ENCODE assay signal across 19 cellular contexts in the genomic region with DNA sequence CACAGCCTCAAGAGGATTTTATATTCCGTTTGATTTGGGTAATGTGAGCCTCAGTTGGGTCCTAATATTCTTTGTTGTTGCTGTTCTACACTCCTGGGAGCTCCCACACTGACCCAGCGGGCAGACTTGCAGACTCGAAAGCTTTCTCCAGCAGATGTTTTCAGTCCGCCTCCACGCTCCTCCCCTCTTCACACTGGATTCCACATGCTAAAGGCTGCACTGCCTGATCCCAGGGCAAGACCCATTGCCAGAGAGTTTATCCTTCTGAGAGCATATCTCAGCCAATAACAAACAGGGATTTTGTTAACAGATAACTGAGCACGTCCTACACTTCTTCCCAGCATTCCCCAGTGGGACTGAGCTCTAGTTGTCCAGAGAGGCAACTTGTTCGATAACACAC. TPM values are rescaled to one million over a fixed set of nuclear protein-coding genes. Genes with fewer than 3 reads are reported as not detected.
DNase-seq lines count a peak whose midpoint lies in the region; ATAC-seq and TF ChIP-seq lines count a peak whose summit lies in the region.
"Had no signal": no experiment of that assay in that cellular context is flagged by ENCODE, and none has a peak within 500 bp of the region (broad histone marks: within the 10 kb centered on the region; RNA-seq: fewer than 3 reads in every experiment).

No MANE protein-coding gene starts in this region.

- 38 to 48% methylated on average over 7 of the region's 7 CpGs for whole genome bisulfite sequencing in upper lobe of left lung, 2 donors

- H3K9ac ChIP-seq in adipocyte (ENCODE audit: low read length): no peak overlapping the region
- no peak overlapping the region for H3K9ac ChIP-seq in fibroblast of lung (ENCODE audit: insufficient read depth, low read length)
- H3K9ac ChIP-seq: KMS-11 had no signal

- peak overlapping the region; percentile 29 for H3K4me2 ChIP-seq in fibroblast of lung (ENCODE audit: extremely low read depth, insufficient read depth, low read length)
- H3K4me2 ChIP-seq: KMS-11 had no signal

- peak overlapping the region; percentile 41 for H2AFZ ChIP-seq in fibroblast of lung (ENCODE audit: low read length)

- peaks cover 13% of the 10 kb centered on the region for H3K4me1 ChIP-seq in adipocyte (ENCODE audit: control insufficient read depth, insufficient read depth, low read length)
- no peaks in the 10 kb centered on the region for H3K4me1 ChIP-seq in fibroblast of lung (ENCODE audit: control insufficient read depth, extremely low read depth, insufficient read depth, low read length)
- no peaks in the 10 kb centered on the region for H3K4me1 ChIP-seq in left lung
- no peaks in the 10 kb centered on the region for H3K4me1 ChIP-seq in upper lobe of left lung
- H3K4me1 ChIP-seq: BE2C, sigmoid colon, SJSA1, vagina had no signal

- TF ChIP-seq EP300 in upper lobe of left lung (IDR thresholded peaks at IDR 0.05): no peak

- H3K27me3 ChIP-seq in adipocyte (replicated peaks; ENCODE audit: control insufficient read depth, insufficient read depth, low read length): peaks cover 6% of the 10 kb centered on the region
- no peaks in the 10 kb centered on the region for H3K27me3 ChIP-seq in fibroblast of lung (ENCODE audit: control insufficient read depth, insufficient read depth, low read length)
- no peaks in the 10 kb centered on the region for H3K27me3 ChIP-seq in left lung
- H3K27me3 ChIP-seq in upper lobe of left lung: no peaks in the 10 kb centered on the region
- peaks cover 4% of the 10 kb centered on the region for H3K27me3 ChIP-seq in WERI-Rb-1 (ENCODE audit: insufficient read depth, low read depth, severe bottlenecking)
- H3K27me3 ChIP-seq: BE2C, vagina had no signal

- DNase-seq in adipocyte (ENCODE audit: low read depth) (no peak), fibroblast of lung (ENCODE audit: low read depth in 2 of 2) (peak in 1 of 2 donors; percentile 31), left lung (no peak), upper lobe of left lung (peak in 1 of 2 donors; percentile 26), glomerular visceral epithelial cell (ENCODE audit: extremely low spot score) (no peak), amniotic stem cell (lab: John Stamatoyannopoulos, UW) (no peak), WERI-Rb-1 (no peak)
- DNase-seq: activated CD4-positive, CD25-positive, alpha-beta regulatory T cell; activated naive CD8-positive, alpha-beta T cell treated with anti-CD3 and anti-CD28 coated beads, Interleukin-2, amount 10 ng/mL, durations not matched to agents 7 days and 5 days; BE2C; caudate nucleus; effector memory CD8-positive, alpha-beta T cell; NCI-H2081; NCI-H526 treated with DMSO at 0.1 percent for 48 hours; occipital lobe; sigmoid colon had no signal

- H3K4me3 ChIP-seq in adipocyte (ENCODE audit: low read length) (peak overlapping the region; percentile 46), fibroblast of lung (replicated peaks in 1 of 4; ENCODE audit: control extremely low read depth in 1 of 4, insufficient read depth in 1 of 4, low read depth in 3 of 4, low read length in 4 of 4) (no peak overlapping the region), left lung (no peak overlapping the region), upper lobe of left lung (no peak overlapping the region), WERI-Rb-1 (ENCODE audit: low read depth, low read length) (no peak overlapping the region)
- H3K4me3 ChIP-seq: sigmoid colon, SJSA1, vagina had no signal

- H3K36me3 ChIP-seq in adipocyte (ENCODE audit: control insufficient read depth, insufficient read depth, low read length, severe bottlenecking) (no peaks in the 10 kb centered on the region), fibroblast of lung (ENCODE audit: control insufficient read depth, insufficient read depth, low read length) (no peaks in the 10 kb centered on the region), left lung (no peaks in the 10 kb centered on the region), upper lobe of left lung (no peaks in the 10 kb centered on the region), WERI-Rb-1 (no peaks in the 10 kb centered on the region)
- H3K36me3 ChIP-seq: BE2C, sigmoid colon, SJSA1, vagina had no signal

- intact Hi-C loops in left lung (cut with DNase I): no loop called here

- ATAC-seq in left lung (peak; percentile 60), upper lobe of left lung (ENCODE audit: low FRiP score in 2 of 2) (peak; percentile 30 to 58)
- ATAC-seq: effector memory CD8-positive, alpha-beta T cell had no signal

- H3K9me3 ChIP-seq in adipocyte (ENCODE audit: control insufficient read depth, low read length) (no peaks in the 10 kb centered on the region), fibroblast of lung (ENCODE audit: control insufficient read depth, insufficient read depth, low read depth, low read length) (no peaks in the 10 kb centered on the region), left lung (no peaks in the 10 kb centered on the region), upper lobe of left lung (no peaks in the 10 kb centered on the region), WERI-Rb-1 (ENCODE audit: severe bottlenecking) (no peaks in the 10 kb centered on the region)
- H3K9me3 ChIP-seq: BE2C, sigmoid colon, SJSA1, vagina had no signal

- H3K79me2 ChIP-seq in fibroblast of lung (ENCODE audit: control insufficient read depth, insufficient read depth, low read length): no peaks in the 10 kb centered on the region

- TF ChIP-seq POLR2A in upper lobe of left lung (IDR thresholded peaks at IDR 0.05): no peak

- H4K20me1 ChIP-seq in fibroblast of lung (ENCODE audit: control insufficient read depth, extremely low read depth, insufficient read depth, low read length): no peaks in the 10 kb centered on the region

- TF ChIP-seq CTCF in fibroblast of lung (conservative IDR thresholded peaks at IDR 0.05 in 1 of 2, IDR thresholded peaks at IDR 0.05 in 1 of 2; ENCODE audit: low read depth in 1 of 2, low read length in 2 of 2): no peak
- TF ChIP-seq CTCF in left lung (IDR thresholded peaks at IDR 0.05): no peak
- TF ChIP-seq CTCF in upper lobe of left lung (IDR thresholded peaks at IDR 0.05): no peak
- no peak for TF ChIP-seq CTCF in WERI-Rb-1 (IDR thresholded peaks at IDR 0.05; ENCODE audit: low read depth, low read length)

- no peak overlapping the region for H3K27ac ChIP-seq in fibroblast of lung (ENCODE audit: insufficient read depth, low read length)
- no peak overlapping the region for H3K27ac ChIP-seq in left lung
- H3K27ac ChIP-seq in upper lobe of left lung: no peak overlapping the region
- H3K27ac ChIP-seq in WERI-Rb-1: no peak overlapping the region
- H3K27ac ChIP-seq: KMS-11, sigmoid colon, SJSA1, vagina had no signal

RNA-seq across cellular contexts. Expression of a gene that starts 8.0 kb away (rescaled TPM):
- total RNA-seq in fibroblast of lung: under 0.01 and 0.83 TPM in 2 replicates
- polyA plus RNA-seq in fibroblast of lung: 0.11 and 0.15 TPM in 2 replicates
- polyA plus RNA-seq in fibroblast of lung (2012): 0.20 TPM in 2 replicates
- polyA minus RNA-seq in fibroblast of lung (ENCODE audit: low replicate concordance): 0.07 and 0.12 TPM in 2 replicates
- 1 to 10 TPM; 7.7 to 8.9 TPM for total RNA-seq in left lung
- 10 to 100 TPM in 5 of 6 donors, 1 to 10 TPM in 1; 2.3 to 20.1 (median 10.5) TPM for total RNA-seq in upper lobe of left lung
- total RNA-seq: activated naive CD8-positive, alpha-beta T cell treated with anti-CD3 and anti-CD28 coated beads, Interleukin-2, amount 10 ng/mL, durations not matched to agents 7 days and 5 days; SJSA1; vagina had no signal
